Comparison of ENCODE assay signal across 16 cellular contexts in genomic region chr17:49634487-49634865, GRCh38. TPM values are rescaled to one million over a fixed set of nuclear protein-coding genes. Genes with fewer than 3 reads are reported as not detected.
DNase-seq lines count a peak whose midpoint lies in the region; ATAC-seq and TF ChIP-seq lines count a peak whose summit lies in the region.
"Had no signal": no experiment of that assay in that cellular context is flagged by ENCODE, and none has a peak within 500 bp of the region (broad histone marks: within the 10 kb centered on the region; RNA-seq: fewer than 3 reads in every experiment).

No MANE protein-coding gene starts in this region.

- DNase-seq in G401 (ENCODE audit: low spot score) (peak; percentile 61), cerebellar cortex (ENCODE audit: low spot score) (peak; percentile 73), left ventricle myocardium superior (no peak), sigmoid colon (no peak)
- DNase-seq: activated CD4-positive, alpha-beta T cell treated with anti-CD3 and anti-CD28 coated beads, Interleukin-2, amount 50 U/mL, for 4 hours; Calu3; effector memory CD4-positive, alpha-beta T cell; NCI-H2081 treated with DMSO at 0.1 percent for 48 hours; NCI-H774; RPMI8226; T-helper 9 cell had no signal

- no peak overlapping the region for H3K4me3 ChIP-seq in sigmoid colon

- ATAC-seq in left ventricle myocardium superior (peak; percentile 39), GM19397 (IDR thresholded peaks at IDR 0.05; ENCODE audit: unreplicated experiment) (no peak), HG02623 (IDR thresholded peaks at IDR 0.05; ENCODE audit: unreplicated experiment) (no peak), GM18517 (IDR thresholded peaks at IDR 0.05; ENCODE audit: unreplicated experiment) (no peak), HG03139 (IDR thresholded peaks at IDR 0.05; ENCODE audit: unreplicated experiment) (no peak)

- peak overlapping the region; percentile 56 to 93 (median 74) for H3K27ac ChIP-seq in sigmoid colon

- TF ChIP-seq EP300 in sigmoid colon (IDR thresholded peaks at IDR 0.05) = no peak

- H3K36me3 ChIP-seq in sigmoid colon = no peaks in the 10 kb centered on the region

- WGBS in sigmoid colon, 2 donors = 80 to 90% methylated on average over 1 of the region's 1 CpG

- peaks cover 0 to 99% (median 96%) of the 10 kb centered on the region in 4 donors for H3K4me1 ChIP-seq in sigmoid colon

- intact Hi-C loops in left ventricle myocardium superior (cut with micrococcal nuclease) = no loop called here
- intact Hi-C loops in sigmoid colon (cut with DNase I) = no loop called here

- TF ChIP-seq POLR2A in sigmoid colon (IDR thresholded peaks at IDR 0.05) = no peak

- H3K9me3 ChIP-seq in sigmoid colon = no peaks in the 10 kb centered on the region

- in situ Hi-C loops in G401 (cut with HindIII; ENCODE audit: low sequenced_read_pairs) = no loop called here

- no peak for TF ChIP-seq CTCF in sigmoid colon (IDR thresholded peaks at IDR 0.05)

- H3K27me3 ChIP-seq in sigmoid colon = no peaks in the 10 kb centered on the region

RNA-seq across cellular contexts. Expression of gene SPOP, which starts 43.4 kb away (rescaled TPM):
- 158 and 200 TPM in 2 replicates for total RNA-seq in G401 (2014; rRNA removed; shearing (Covaris generic))
- total RNA-seq in left ventricle myocardium superior (77.8 TPM), sigmoid colon (100 to 1,000 TPM; 226 to 332 (median 280) TPM)
- 10 to 100 TPM; 33.0 to 38.9 (median 35.6) TPM for polyA plus RNA-seq in sigmoid colon

RNA-seq across cellular contexts. Expression of gene NXPH3, which starts 58.8 kb away (rescaled TPM):
- total RNA-seq in G401 (2014; rRNA removed; shearing (Covaris generic)) = 93.4 and 111 TPM in 2 replicates
- total RNA-seq in left ventricle myocardium superior (3.4 TPM), sigmoid colon (10 to 100 TPM; 20.2 to 32.6 (median 21.9) TPM)
- polyA plus RNA-seq in sigmoid colon = 1 to 10 TPM in 2 of 3 donors, under 1 TPM in 1; 0.23 to 2.4 (median 2.1) TPM
- total RNA-seq: Calu3, kidney epithelial cell had no signal

Comparison
In these comparisons a context has a peak if more than half of its experiments do, and no peak if none do; other contexts are left out.
1. DNase-seq: peak in G401 (single experiment) and cerebellar cortex (single experiment); none in left ventricle myocardium superior (single experiment) and sigmoid colon (single experiment).